In the genomic region with DNA sequence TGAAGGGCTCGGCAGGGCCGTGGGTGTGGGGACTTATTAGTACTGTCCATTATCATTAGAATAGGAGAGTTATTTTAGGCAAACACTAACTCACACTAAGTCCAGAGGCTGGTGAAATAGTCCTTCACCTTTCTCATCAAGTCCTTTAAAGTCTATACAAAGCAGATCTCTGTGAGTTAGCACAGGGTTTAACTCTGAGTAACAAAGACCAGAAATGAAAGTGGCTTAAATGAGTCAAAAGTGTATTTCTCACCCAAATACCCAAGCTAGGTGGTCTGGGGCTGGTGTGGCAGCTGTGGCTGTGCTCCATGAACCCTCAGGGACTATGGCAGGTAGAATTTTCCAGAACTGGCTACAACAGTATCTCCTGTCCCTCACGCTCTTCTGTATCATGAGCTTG, we compare ENCODE assay signal across 16 cellular contexts.
A peak's percentile ranks its signal among the peaks of the same experiment; 100 is the strongest.
DNase-seq lines count a peak whose midpoint lies in the region; ATAC-seq and TF ChIP-seq lines count a peak whose summit lies in the region.
"Had no signal": no experiment of that assay in that cellular context is flagged by ENCODE, and none has a peak within 500 bp of the region (broad histone marks: within the 10 kb centered on the region; RNA-seq: fewer than 3 reads in every experiment).

No MANE protein-coding gene starts in this region.

- H3K27me3 Mint-ChIP-seq in activated CD4-positive, alpha-beta T cell treated with anti-CD3 and anti-CD28 coated beads for 36 hours, result no peaks in the 10 kb centered on the region
- no peaks in the 10 kb centered on the region for H3K27me3 Mint-ChIP-seq in stimulated activated naive CD8-positive, alpha-beta T cell treated with anti-CD3 and anti-CD28 coated beads, Interleukin-15, amount 100 ng/mL, for 72 hours
- no peaks in the 10 kb centered on the region for H3K27me3 Mint-ChIP-seq in activated T-helper 17 cell treated with anti-CD3 and anti-CD28 coated beads, Interleukin-2, amount 50 U/mL, for 72 hours
- H3K27me3 Mint-ChIP-seq in neural progenitor cell (ENCODE audit: insufficient read depth, low read depth), result peaks cover 12% of the 10 kb centered on the region

- no peak overlapping the region for H3K4me3 ChIP-seq in neural progenitor cell

- H3K9ac ChIP-seq in neural progenitor cell, result no peak overlapping the region

- no peaks in the 10 kb centered on the region for H3K79me2 ChIP-seq in neural progenitor cell (ENCODE audit: low read depth)

- H3K4me3 Mint-ChIP-seq in activated CD4-positive, alpha-beta T cell treated with anti-CD3 and anti-CD28 coated beads for 36 hours, result no peak overlapping the region
- H3K4me3 Mint-ChIP-seq in stimulated activated naive CD8-positive, alpha-beta T cell treated with anti-CD3 and anti-CD28 coated beads, Interleukin-15, amount 100 ng/mL, for 72 hours, result no peak overlapping the region
- H3K4me3 Mint-ChIP-seq in activated T-helper 17 cell treated with anti-CD3 and anti-CD28 coated beads, Interleukin-2, amount 50 U/mL, for 72 hours, result no peak overlapping the region
- no peak overlapping the region for H3K4me3 Mint-ChIP-seq in neural progenitor cell
- H3K4me3 Mint-ChIP-seq: CD14-positive monocyte; CD8-positive, alpha-beta T cell; H9 had no signal

- H3K9me3 ChIP-seq in neural progenitor cell (ENCODE audit: low read depth), result no peaks in the 10 kb centered on the region
- H3K9me3 ChIP-seq: Caco-2 had no signal

- H3K9me3 Mint-ChIP-seq in activated CD4-positive, alpha-beta T cell treated with anti-CD3 and anti-CD28 coated beads for 36 hours (ENCODE audit: low read depth), result no peaks in the 10 kb centered on the region
- no peaks in the 10 kb centered on the region for H3K9me3 Mint-ChIP-seq in stimulated activated naive CD8-positive, alpha-beta T cell treated with anti-CD3 and anti-CD28 coated beads, Interleukin-15, amount 100 ng/mL, for 72 hours
- no peaks in the 10 kb centered on the region for H3K9me3 Mint-ChIP-seq in activated T-helper 17 cell treated with anti-CD3 and anti-CD28 coated beads, Interleukin-2, amount 50 U/mL, for 72 hours
- H3K9me3 Mint-ChIP-seq in neural progenitor cell, result peaks cover 12% of the 10 kb centered on the region
- H3K9me3 Mint-ChIP-seq: CD8-positive, alpha-beta T cell had no signal

- H3K36me3 Mint-ChIP-seq in activated CD4-positive, alpha-beta T cell treated with anti-CD3 and anti-CD28 coated beads for 36 hours (ENCODE audit: low read depth), result no peaks in the 10 kb centered on the region
- no peaks in the 10 kb centered on the region for H3K36me3 Mint-ChIP-seq in activated T-helper 17 cell treated with anti-CD3 and anti-CD28 coated beads, Interleukin-2, amount 50 U/mL, for 72 hours (ENCODE audit: low read depth)
- no peaks in the 10 kb centered on the region for H3K36me3 Mint-ChIP-seq in neural progenitor cell
- H3K36me3 Mint-ChIP-seq: CD14-positive monocyte; CD8-positive, alpha-beta T cell had no signal

- peak; percentile 61 for ATAC-seq in activated CD4-positive, alpha-beta T cell treated with anti-CD3 and anti-CD28 coated beads for 36 hours
- peak; percentile 65 for ATAC-seq in stimulated activated naive CD8-positive, alpha-beta T cell treated with anti-CD3 and anti-CD28 coated beads, Interleukin-15, Interleukin-2, amounts not matched to agents 100 U/mL and 50 U/mL, for 24 hours
- no peak for ATAC-seq in stimulated activated naive CD8-positive, alpha-beta T cell treated with anti-CD3 and anti-CD28 coated beads, Interleukin-15, amount 100 ng/mL, for 72 hours
- ATAC-seq in activated T-helper 17 cell treated with anti-CD3 and anti-CD28 coated beads, Interleukin-2, amount 50 U/mL, for 72 hours (replicated peaks), result peak; percentile 67
- no peak for ATAC-seq in GM21737 (IDR thresholded peaks at IDR 0.05; ENCODE audit: unreplicated experiment)
- ATAC-seq: CD8-positive, alpha-beta T cell had no signal

- no peak overlapping the region for H3K27ac Mint-ChIP-seq in activated CD4-positive, alpha-beta T cell treated with anti-CD3 and anti-CD28 coated beads for 36 hours
- no peak overlapping the region for H3K27ac Mint-ChIP-seq in stimulated activated naive CD8-positive, alpha-beta T cell treated with anti-CD3 and anti-CD28 coated beads, Interleukin-15, amount 100 ng/mL, for 72 hours
- no peak overlapping the region for H3K27ac Mint-ChIP-seq in activated T-helper 17 cell treated with anti-CD3 and anti-CD28 coated beads, Interleukin-2, amount 50 U/mL, for 72 hours
- no peak overlapping the region for H3K27ac Mint-ChIP-seq in neural progenitor cell
- H3K27ac Mint-ChIP-seq: CD14-positive monocyte; CD8-positive, alpha-beta T cell; H9; IgD-negative memory B cell had no signal

- no peaks in the 10 kb centered on the region for H4K20me1 ChIP-seq in neural progenitor cell (ENCODE audit: low read depth)

- DNase-seq in activated CD4-positive, alpha-beta T cell treated with anti-CD3 and anti-CD28 coated beads for 36 hours, result no peak
- no peak for DNase-seq in activated CD4-positive, alpha-beta T cell treated with anti-CD3 and anti-CD28 coated beads, Interleukin-2, amount 50 U/mL, for 4 hours
- no peak for DNase-seq in stimulated activated naive CD8-positive, alpha-beta T cell treated with anti-CD3 and anti-CD28 coated beads, Interleukin-15, Interleukin-2, amounts not matched to agents 100 U/mL and 50 U/mL, for 24 hours
- no peak for DNase-seq in stimulated activated naive CD8-positive, alpha-beta T cell treated with anti-CD3 and anti-CD28 coated beads, Interleukin-15, amount 100 ng/mL, for 72 hours
- no peak for DNase-seq in neural progenitor cell (ENCODE audit: low spot score)
- DNase-seq: Caco-2; CD8-positive, alpha-beta T cell; DMS53; GOT3; H9; KG1 had no signal

- H3K4me1 ChIP-seq in neural progenitor cell, result no peaks in the 10 kb centered on the region
- H3K4me1 ChIP-seq: Caco-2 had no signal

- CTCF ChIA-PET in activated CD4-positive, alpha-beta T cell treated with anti-CD3 and anti-CD28 coated beads for 36 hours (lab: Charles Lee), result no interaction called here

- no peak overlapping the region for H2AFZ ChIP-seq in neural progenitor cell (replicated peaks)

- intact Hi-C loops in activated CD4-positive, alpha-beta T cell treated with anti-CD3 and anti-CD28 coated beads for 36 hours (cut with DNase I, micrococcal nuclease), result no loop called here

- H3K27me3 ChIP-seq in neural progenitor cell, result no peaks in the 10 kb centered on the region

- no peak overlapping the region for H3K27ac ChIP-seq in neural progenitor cell
- H3K27ac ChIP-seq: 22Rv1 had no signal

- POLR2A ChIA-PET in activated CD4-positive, alpha-beta T cell treated with anti-CD3 and anti-CD28 coated beads for 36 hours (lab: Charles Lee), result no interaction called here

- TF ChIP-seq CTCF in neural progenitor cell (IDR thresholded peaks at IDR 0.05), result no peak

- no peaks in the 10 kb centered on the region for H3K36me3 ChIP-seq in neural progenitor cell

- H3F3A ChIP-seq in neural progenitor cell (ENCODE audit: low read depth), result no peaks in the 10 kb centered on the region

- H3K4me1 Mint-ChIP-seq in activated CD4-positive, alpha-beta T cell treated with anti-CD3 and anti-CD28 coated beads for 36 hours, result peaks cover 4% of the 10 kb centered on the region
- no peaks in the 10 kb centered on the region for H3K4me1 Mint-ChIP-seq in stimulated activated naive CD8-positive, alpha-beta T cell treated with anti-CD3 and anti-CD28 coated beads, Interleukin-15, amount 100 ng/mL, for 72 hours
- H3K4me1 Mint-ChIP-seq in activated T-helper 17 cell treated with anti-CD3 and anti-CD28 coated beads, Interleukin-2, amount 50 U/mL, for 72 hours, result no peaks in the 10 kb centered on the region
- peaks cover 5% of the 10 kb centered on the region for H3K4me1 Mint-ChIP-seq in neural progenitor cell
- H3K4me1 Mint-ChIP-seq: CD14-positive monocyte, IgD-negative memory B cell had no signal

- H3K4me2 ChIP-seq in neural progenitor cell, result no peak overlapping the region

Comparison
In these comparisons a context has a peak if more than half of its experiments do, and no peak if none do; other contexts are left out.
1. ATAC-seq: peak in activated CD4-positive, alpha-beta T cell treated with anti-CD3 and anti-CD28 coated beads for 36 hours (single experiment), stimulated activated naive CD8-positive, alpha-beta T cell treated with anti-CD3 and anti-CD28 coated beads, Interleukin-15, Interleukin-2, amounts not matched to agents 100 U/mL and 50 U/mL, for 24 hours (single experiment) and activated T-helper 17 cell treated with anti-CD3 and anti-CD28 coated beads, Interleukin-2, amount 50 U/mL, for 72 hours (single experiment); none in stimulated activated naive CD8-positive, alpha-beta T cell treated with anti-CD3 and anti-CD28 coated beads, Interleukin-15, amount 100 ng/mL, for 72 hours (single experiment) and GM21737 (single experiment).